ENCODE assay signal across 1 cellular context in genomic region chr19:57888494-57889231, GRCh38.
TF ChIP-seq lines count a peak whose summit lies in the region.

TSS of gene ZNF814 (minus strand) at chr19:57889037. CDS start at chr19:57888802, 235 bp downstream.

TF ChIP-seq in HepG2, 621 proteins besides CTCF, POLR2A, EP300 and RAD21 (continued from another document):
- TF ChIP-seq PRDM4 (CRISPR knock-in tag; IDR thresholded peaks at IDR 0.05; ENCODE audit: borderline replicate concordance), result no peak
- TF ChIP-seq ZBTB42 (CRISPR knock-in tag; IDR thresholded peaks at IDR 0.05), result no peak
- no peak for TF ChIP-seq ZBTB20 (CRISPR knock-in tag; IDR thresholded peaks at IDR 0.05; ENCODE audit: borderline replicate concordance, low read depth)
- TF ChIP-seq CREBL2 (CRISPR knock-in tag; IDR thresholded peaks at IDR 0.05; ENCODE audit: borderline replicate concordance), result no peak
- TF ChIP-seq ZSCAN20 (CRISPR knock-in tag; IDR thresholded peaks at IDR 0.05; ENCODE audit: borderline replicate concordance), result no peak
- no peak for TF ChIP-seq SP5 (CRISPR knock-in tag; IDR thresholded peaks at IDR 0.05; ENCODE audit: borderline replicate concordance, low read depth)
- no peak for TF ChIP-seq DMTF1 (CRISPR knock-in tag; IDR thresholded peaks at IDR 0.05)
- TF ChIP-seq STAG1 (CRISPR knock-in tag; IDR thresholded peaks at IDR 0.05), result 0 out of 2 replicates have a peak, but pooled peaks have one; percentile 10
TF ChIP-seq in HepG2: peak in this region for 4.
